Comparison of ENCODE assay signal across 11 cellular contexts in genomic region chr15:69554321-69554961, GRCh38.
DNase-seq lines count a peak whose midpoint lies in the region.
"Had no signal": no experiment of that assay in that cellular context is flagged by ENCODE, and none has a peak within 500 bp of the region (broad histone marks: within the 10 kb centered on the region; RNA-seq: fewer than 3 reads in every experiment).

No MANE protein-coding gene starts in this region.

- H3K36me3 Mint-ChIP-seq in activated naive CD8-positive, alpha-beta T cell treated with anti-CD3 and anti-CD28 coated beads for 36 hours = peaks cover 5% of the 10 kb centered on the region

- no peak overlapping the region for H3K4me3 Mint-ChIP-seq in activated naive CD8-positive, alpha-beta T cell treated with anti-CD3 and anti-CD28 coated beads for 36 hours
- H3K4me3 Mint-ChIP-seq: activated CD4-positive, alpha-beta memory T cell treated with anti-CD3 and anti-CD28 coated beads for 36 hours had no signal

- H3K27me3 Mint-ChIP-seq in activated naive CD8-positive, alpha-beta T cell treated with anti-CD3 and anti-CD28 coated beads for 36 hours = peaks cover 4% of the 10 kb centered on the region

- H3K27ac Mint-ChIP-seq in activated naive CD8-positive, alpha-beta T cell treated with anti-CD3 and anti-CD28 coated beads for 36 hours = no peak overlapping the region
- H3K27ac Mint-ChIP-seq: activated CD4-positive, alpha-beta memory T cell treated with anti-CD3 and anti-CD28 coated beads for 36 hours had no signal

- peaks cover 3% of the 10 kb centered on the region for H3K4me1 Mint-ChIP-seq in activated naive CD8-positive, alpha-beta T cell treated with anti-CD3 and anti-CD28 coated beads for 36 hours

- peaks cover 9% of the 10 kb centered on the region for H3K9me3 Mint-ChIP-seq in activated naive CD8-positive, alpha-beta T cell treated with anti-CD3 and anti-CD28 coated beads for 36 hours

- DNase-seq in COR-L47 (lab: John Stamatoyannopoulos, UW) (peak; percentile 92), NCI-H1436 treated with DMSO at 0.1 percent for 48 hours (lab: John Stamatoyannopoulos, UW) (peak; percentile 81), NCI-H774 (lab: John Stamatoyannopoulos, UW) (peak; percentile 90), islet precursor cell (peak; percentile 65), H4 (ENCODE audit: low spot score) (no peak), cerebellum (ENCODE audit: low spot score) (no peak)
- DNase-seq in activated naive CD8-positive, alpha-beta T cell treated with anti-CD3 and anti-CD28 coated beads for 36 hours = no peak
- DNase-seq in stimulated activated CD4-positive, alpha-beta T cell treated with anti-CD3 and anti-CD28 coated beads, Interleukin-4, amount 100 ng/mL, for 1 hour = no peak
- DNase-seq: ACHN; activated CD4-positive, alpha-beta memory T cell treated with anti-CD3 and anti-CD28 coated beads for 36 hours; psoas muscle had no signal

Comparison
In these comparisons a context has a peak if more than half of its experiments do, and no peak if none do; other contexts are left out.
1. DNase-seq: peak in COR-L47 (single experiment), NCI-H1436 treated with DMSO at 0.1 percent for 48 hours (single experiment), NCI-H774 (single experiment) and islet precursor cell (single experiment); none in H4 (single experiment), activated naive CD8-positive, alpha-beta T cell treated with anti-CD3 and anti-CD28 coated beads for 36 hours (single experiment), stimulated activated CD4-positive, alpha-beta T cell treated with anti-CD3 and anti-CD28 coated beads, Interleukin-4, amount 100 ng/mL, for 1 hour (single experiment) and cerebellum (single experiment).